In genomic region chr1:88462481-88463261, GRCh38 we compare ENCODE assay signal across 8 cellular contexts.
A peak's percentile ranks its signal among the peaks of the same experiment; 100 is the strongest.
DNase-seq lines count a peak whose midpoint lies in the region; ATAC-seq, FAIRE-seq and TF ChIP-seq lines count a peak whose summit lies in the region.

No MANE protein-coding gene starts in this region.

- ATAC-seq in GM18505 (IDR thresholded peaks at IDR 0.05; ENCODE audit: unreplicated experiment): no peak

- TF ChIP-seq POLR2A in erythroblast (IDR thresholded peaks at IDR 0.05; ENCODE audit: low read length) (no peak), GM18505 (IDR thresholded peaks at IDR 0.05; ENCODE audit: borderline replicate concordance, extremely low read depth, insufficient read depth, insufficient read length) (no peak)

- DNase-seq in D721Med (ENCODE audit: insufficient read length, low spot score) (peak; percentile 28), NCI-H345 treated with DMSO at 0.1 percent for 48 hours (lab: John Stamatoyannopoulos, UW; ENCODE audit: unreplicated experiment) (peak; percentile 50), erythroblast (lab: John Stamatoyannopoulos, UW) (peak; percentile 4 to 9), midbrain (lab: John Stamatoyannopoulos, UW) (peak; percentile 77), NOMO-1 treated with dmso at 0.1 percent for 144 hours (lab: John Stamatoyannopoulos, UW; ENCODE audit: unreplicated experiment) (no peak), SW 1271 (lab: John Stamatoyannopoulos, UW) (no peak)
- DNase-seq in activated naive CD4-positive, alpha-beta T cell (lab: John Stamatoyannopoulos, UW): no peak

- peak; percentile 4 for TF ChIP-seq CTCF in D721Med (IDR thresholded peaks at IDR 0.05; ENCODE audit: insufficient read depth, missing control alignments)

- FAIRE-seq in D721Med (lab: Jason Lieb, UNC): no peak

Comparison
In these comparisons a context has a peak if more than half of its experiments do, and no peak if none do; other contexts are left out.
1. DNase-seq: peak in D721Med (single experiment), NCI-H345 treated with DMSO at 0.1 percent for 48 hours (single experiment), erythroblast (2 of 2) and midbrain (single experiment); none in NOMO-1 treated with dmso at 0.1 percent for 144 hours (single experiment), activated naive CD4-positive, alpha-beta T cell (0 of 4) and SW 1271 (0 of 2).